17 cellular contexts compared by ENCODE assay signal in the genomic region with DNA sequence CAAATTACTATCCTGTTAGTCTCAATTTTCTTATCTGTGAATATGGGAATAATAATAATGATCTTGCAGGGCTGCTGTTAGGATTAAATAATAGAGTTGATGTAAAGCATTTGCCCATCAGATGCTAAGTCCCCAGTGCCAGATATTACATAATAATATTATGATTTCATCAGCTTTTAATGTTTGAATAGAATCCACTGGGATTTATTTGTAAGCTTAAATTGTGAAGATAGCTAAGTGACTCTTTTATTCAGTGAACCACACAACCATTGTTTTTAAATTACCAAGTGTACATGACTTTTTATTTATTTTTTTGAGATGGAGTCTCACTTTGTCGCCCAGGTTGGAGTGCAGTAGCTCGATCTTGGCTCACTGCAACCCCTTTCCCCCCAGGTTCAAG.
DNase-seq lines count a peak whose midpoint lies in the region; ATAC-seq and TF ChIP-seq lines count a peak whose summit lies in the region.
"Had no signal": no experiment of that assay in that cellular context is flagged by ENCODE, and none has a peak within 500 bp of the region (broad histone marks: within the 10 kb centered on the region; RNA-seq: fewer than 3 reads in every experiment).

No MANE protein-coding gene starts in this region.

- H3K4me3 ChIP-seq in right cardiac atrium (ENCODE audit: low read length) = no peak overlapping the region
- no peak overlapping the region for H3K4me3 ChIP-seq in left ventricle myocardium inferior
- no peak overlapping the region for H3K4me3 ChIP-seq in right atrium auricular region
- H3K4me3 ChIP-seq: A549; BLaER1 treated with 17β-estradiol and CSF1 and Interleukin-3, amounts not matched to agents 10 nM and 100 nM had no signal

- no peak for DNase-seq in Right ventricle myocardium inferior (ENCODE audit: missing footprints)
- DNase-seq in right cardiac atrium = no peak
- DNase-seq in left ventricle myocardium inferior = no peak
- no peak for DNase-seq in right atrium auricular region (ENCODE audit: low spot score)
- no peak for DNase-seq in sciatic nerve (ENCODE audit: low spot score)
- DNase-seq: AML-193; Caco-2; Calu3; CD4-positive, alpha-beta T cell; CD8-positive, alpha-beta T cell; DMS79 treated with DMSO at 0.1 percent for 48 hours; GF-D8 had no signal

- H3K36me3 ChIP-seq in left ventricle myocardium inferior = no peaks in the 10 kb centered on the region
- no peaks in the 10 kb centered on the region for H3K36me3 ChIP-seq in right atrium auricular region
- H3K36me3 ChIP-seq: BLaER1 treated with 17β-estradiol and CSF1 and Interleukin-3, amounts not matched to agents 10 nM and 100 nM had no signal

- H3K9me3 ChIP-seq in right cardiac atrium (ENCODE audit: control insufficient read depth, low read length) (no peaks in the 10 kb centered on the region), left ventricle myocardium inferior (replicated peaks) (no peaks in the 10 kb centered on the region), right atrium auricular region (no peaks in the 10 kb centered on the region)
- H3K9me3 ChIP-seq: A549; BLaER1 treated with 17β-estradiol and CSF1 and Interleukin-3, amounts not matched to agents 10 nM and 100 nM; Caco-2 had no signal

- H3K4me1 ChIP-seq in right cardiac atrium (ENCODE audit: control insufficient read depth, insufficient read depth, low read length) (no peaks in the 10 kb centered on the region), left ventricle myocardium inferior (no peaks in the 10 kb centered on the region), right atrium auricular region (no peaks in the 10 kb centered on the region)
- H3K4me1 ChIP-seq: A549; BLaER1 treated with 17β-estradiol and CSF1 and Interleukin-3, amounts not matched to agents 10 nM and 100 nM; Caco-2 had no signal

- TF ChIP-seq CTCF in left ventricle myocardium inferior (IDR thresholded peaks at IDR 0.05; ENCODE audit: borderline replicate concordance) = no peak
- no peak for TF ChIP-seq CTCF in right atrium auricular region (IDR thresholded peaks at IDR 0.05)

- intact Hi-C loops in Right ventricle myocardium inferior (cut with DNase I) (no loop called here), right cardiac atrium (cut with DNase I) (no loop called here), left ventricle myocardium inferior (cut with micrococcal nuclease) (no loop called here), sciatic nerve (cut with DNase I) (no loop called here)

- H3K27ac ChIP-seq in right cardiac atrium (ENCODE audit: low read length) (no peak overlapping the region), left ventricle myocardium inferior (replicated peaks) (peak overlapping the region; percentile 33), right atrium auricular region (no peak overlapping the region)
- H3K27ac ChIP-seq: 22Rv1; A549; BLaER1 treated with 17β-estradiol and CSF1 and Interleukin-3, amounts not matched to agents 10 nM and 100 nM; C4-2B had no signal

- peak; percentile 63 for ATAC-seq in Right ventricle myocardium inferior
- ATAC-seq in right cardiac atrium = no peak
- peak; percentile 52 for ATAC-seq in sciatic nerve
- no peak for ATAC-seq in GM18517 (IDR thresholded peaks at IDR 0.05; ENCODE audit: unreplicated experiment)
- ATAC-seq: A549; CD8-positive, alpha-beta T cell had no signal

- WGBS in right cardiac atrium = 75% methylated on average over 2 of the region's 2 CpGs

- H3K27me3 ChIP-seq in right cardiac atrium (ENCODE audit: control insufficient read depth, insufficient read depth) = no peaks in the 10 kb centered on the region
- no peaks in the 10 kb centered on the region for H3K27me3 ChIP-seq in left ventricle myocardium inferior (ENCODE audit: low read depth)
- no peaks in the 10 kb centered on the region for H3K27me3 ChIP-seq in right atrium auricular region
- H3K27me3 ChIP-seq: BLaER1 treated with 17β-estradiol and CSF1 and Interleukin-3, amounts not matched to agents 10 nM and 100 nM had no signal

Comparison
In these comparisons a context has a peak if more than half of its experiments do, and no peak if none do; other contexts are left out.
1. ATAC-seq: peak in Right ventricle myocardium inferior (single experiment) and sciatic nerve (single experiment); none in right cardiac atrium (0 of 2) and GM18517 (single experiment).